In the genomic region with DNA sequence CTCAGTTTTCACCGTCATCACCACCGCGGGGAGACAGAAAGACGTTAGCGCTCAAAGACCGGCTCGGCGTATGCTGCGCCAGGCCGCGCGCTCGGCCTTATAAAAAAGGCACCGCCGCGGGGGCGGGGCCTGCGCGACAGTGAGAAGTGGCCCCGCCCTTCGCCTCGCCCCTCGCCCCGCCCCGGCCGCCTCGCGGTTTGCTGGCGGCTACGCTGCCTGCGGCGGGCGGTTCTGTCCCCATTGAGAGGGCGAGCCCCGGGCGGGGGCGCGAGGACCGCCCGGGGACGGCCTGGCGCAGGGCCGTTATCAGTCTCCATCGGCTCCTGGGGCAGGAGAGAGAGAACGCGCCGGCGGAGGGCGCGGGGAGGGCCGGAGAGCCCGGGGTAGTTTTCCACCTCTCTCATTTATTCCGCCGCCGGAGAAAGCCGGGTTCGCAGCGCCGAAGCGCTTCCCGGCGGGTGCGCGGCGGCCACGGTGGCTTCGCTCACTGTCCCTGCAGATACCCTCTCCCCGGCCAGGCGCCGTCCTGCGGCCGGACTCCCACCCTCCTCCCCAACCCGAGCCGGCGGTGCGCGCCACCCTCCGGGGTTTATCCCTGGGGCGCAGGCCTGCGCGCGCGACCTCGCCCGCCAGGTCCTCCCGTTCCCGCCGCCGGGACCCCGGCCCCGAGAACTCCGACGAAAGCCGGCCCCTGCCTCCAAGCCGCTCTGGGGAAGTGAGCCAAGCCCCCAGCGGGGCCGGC, we compare ENCODE assay signal across 8 cellular contexts.
DNase-seq lines count a peak whose midpoint lies in the region; ATAC-seq, FAIRE-seq and TF ChIP-seq lines count a peak whose summit lies in the region.

No MANE protein-coding gene starts in this region.

- H3K9ac ChIP-seq in HUES48 (ENCODE audit: low read depth, low read length) = peak overlapping the region; percentile 62
- peak overlapping the region; percentile 51; the same call in 1 of the 2 replicates for H3K9ac ChIP-seq in OCI-LY1 (ENCODE audit: low read length)

- peak; percentile 57 for DNase-seq in D721Med (ENCODE audit: insufficient read length, low spot score)
- DNase-seq in activated T-cell treated with anti-CD3 and anti-CD28 coated beads for 4 hours = peak; percentile 96
- peak; percentile 87 for DNase-seq in epithelial cell of esophagus (ENCODE audit: low read depth)
- DNase-seq in mucosa of gallbladder (ENCODE audit: low spot score) = peak; percentile 95
- peak; percentile 91 for DNase-seq in stimulated activated CD8-positive, alpha-beta memory T cell treated with anti-CD3 and anti-CD28 coated beads, Interleukin-4, amount 100 ng/mL, for 24 hours (ENCODE audit: low read depth)

- no peaks in the 10 kb centered on the region for H3F3A ChIP-seq in OCI-LY1 (ENCODE audit: insufficient read depth, low read length)

- H3K4me3 ChIP-seq in HUES48 (ENCODE audit: low read depth, low read length) = peak overlapping the region; percentile 75
- peak overlapping the region; percentile 66 for H3K4me3 ChIP-seq in OCI-LY1 (ENCODE audit: low read depth, low read length, poor library complexity, severe bottlenecking)
- peak overlapping the region; percentile 95 for H3K4me3 ChIP-seq in epithelial cell of esophagus (ENCODE audit: low read length)

- H3K4me1 ChIP-seq in HUES48 (ENCODE audit: control insufficient read depth, insufficient read depth, low read length) (peaks cover 22% of the 10 kb centered on the region; the same call in 1 of the 2 replicates), OCI-LY1 (ENCODE audit: insufficient read depth, low read length, severe bottlenecking) (peaks cover 30% of the 10 kb centered on the region)

- peaks cover 15% of the 10 kb centered on the region for H3K27me3 ChIP-seq in HUES48 (ENCODE audit: control insufficient read depth, insufficient read depth, low read length)
- H3K27me3 ChIP-seq in OCI-LY1 (ENCODE audit: insufficient read depth, low read length) = peaks cover 5% of the 10 kb centered on the region

- peak overlapping the region; percentile 90 for H3K4me2 ChIP-seq in OCI-LY1 (ENCODE audit: low read length)

- no peaks in the 10 kb centered on the region for H4K20me1 ChIP-seq in OCI-LY1 (ENCODE audit: insufficient read depth, low read length)

- no peaks in the 10 kb centered on the region for H3K9me3 ChIP-seq in HUES48 (ENCODE audit: control insufficient read depth, insufficient read depth, low read length)
- no peaks in the 10 kb centered on the region for H3K9me3 ChIP-seq in OCI-LY1 (ENCODE audit: low read length)

- peak overlapping the region; percentile 73 for H3K27ac ChIP-seq in HUES48 (ENCODE audit: low read depth, low read length)
- H3K27ac ChIP-seq in OCI-LY1 (ENCODE audit: low read depth, low read length, poor library complexity, severe bottlenecking) = no peak overlapping the region

- no peak overlapping the region for H2AFZ ChIP-seq in OCI-LY1 (ENCODE audit: low read length)

- TF ChIP-seq CTCF in D721Med (IDR thresholded peaks at IDR 0.05; ENCODE audit: insufficient read depth, missing control alignments) (no peak), OCI-LY1 (IDR thresholded peaks at IDR 0.05; ENCODE audit: low read length) (no peak), epithelial cell of esophagus (IDR thresholded peaks at IDR 0.05; ENCODE audit: insufficient read depth, low read depth, low read length, missing control alignments) (no peak)

- FAIRE-seq in D721Med (lab: Jason Lieb, UNC) = no peak

- H3K9me2 ChIP-seq in OCI-LY1 (ENCODE audit: low read depth, low read length) = no peaks in the 10 kb centered on the region

- H3K36me3 ChIP-seq in HUES48 (ENCODE audit: control insufficient read depth, insufficient read depth, low read length) = peaks cover 39% of the 10 kb centered on the region
- no peaks in the 10 kb centered on the region for H3K36me3 ChIP-seq in OCI-LY1 (ENCODE audit: insufficient read depth, low read length)

- no peaks in the 10 kb centered on the region for H3K79me2 ChIP-seq in OCI-LY1 (ENCODE audit: insufficient read depth, low read length)

- ATAC-seq in GM21423 (IDR thresholded peaks at IDR 0.05; ENCODE audit: unreplicated experiment) = peak; percentile 76
